Comparison of ENCODE assay signal across 6 cellular contexts in genomic region chr7:87779806-87780205, GRCh38.
"Had no signal": no experiment of that assay in that cellular context is flagged by ENCODE, and none has a peak within 500 bp of the region (broad histone marks: within the 10 kb centered on the region; RNA-seq: fewer than 3 reads in every experiment).

No MANE protein-coding gene starts in this region.

- DNase-seq: IMR-90, KBM-7 had no signal

- H3K27ac ChIP-seq: HL-60 had no signal

- H3K4me3 ChIP-seq: K562 had no signal

- ATAC-seq: HepG2, K562 had no signal

- FAIRE-seq: HepG2, HTR-8/SVneo, K562 had no signal
